Comparison of ENCODE assay signal across 1 cellular context in the genomic region with DNA sequence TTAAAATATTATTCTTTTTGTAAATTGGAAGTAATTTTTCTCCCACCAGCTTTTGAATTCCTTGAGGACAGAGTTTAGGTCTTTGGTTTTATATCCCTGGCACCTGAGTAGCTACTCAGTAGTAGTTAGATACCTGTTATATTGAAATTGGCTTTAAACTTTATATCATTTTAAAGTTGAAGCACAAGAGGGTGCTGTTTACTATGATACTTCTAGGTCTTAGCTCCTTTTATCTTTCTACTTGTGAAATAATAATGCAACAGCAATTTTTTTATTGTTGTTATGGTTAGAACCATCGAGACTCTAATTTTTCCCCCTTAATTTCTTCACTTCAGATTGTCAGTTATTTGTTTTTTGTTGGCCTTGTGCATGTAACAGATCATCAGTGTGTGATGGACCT.
TF ChIP-seq lines count a peak whose summit lies in the region.

No MANE protein-coding gene starts in this region.

TF ChIP-seq in GM12878, 131 proteins besides CTCF, POLR2A, EP300 and RAD21:
- TF ChIP-seq EED (IDR thresholded peaks at IDR 0.05; ENCODE audit: low read depth), result no peak
- TF ChIP-seq MAX (IDR thresholded peaks at IDR 0.05; ENCODE audit: low read depth, low read length), result no peak
- no peak for TF ChIP-seq CREM (IDR thresholded peaks at IDR 0.05; ENCODE audit: low read depth)
- no peak for TF ChIP-seq ZSCAN29 (IDR thresholded peaks at IDR 0.05)
- no peak for TF ChIP-seq CREB1 (IDR thresholded peaks at IDR 0.05; ENCODE audit: low read depth)
- TF ChIP-seq HCFC1 (IDR thresholded peaks at IDR 0.05; ENCODE audit: low read length), result no peak
- TF ChIP-seq POLR2AphosphoS5 (IDR thresholded peaks at IDR 0.05; ENCODE audit: low read length), result no peak
- no peak for TF ChIP-seq KLF5 (IDR thresholded peaks at IDR 0.05; ENCODE audit: partially characterized antibody)
- TF ChIP-seq, protein P1, sequence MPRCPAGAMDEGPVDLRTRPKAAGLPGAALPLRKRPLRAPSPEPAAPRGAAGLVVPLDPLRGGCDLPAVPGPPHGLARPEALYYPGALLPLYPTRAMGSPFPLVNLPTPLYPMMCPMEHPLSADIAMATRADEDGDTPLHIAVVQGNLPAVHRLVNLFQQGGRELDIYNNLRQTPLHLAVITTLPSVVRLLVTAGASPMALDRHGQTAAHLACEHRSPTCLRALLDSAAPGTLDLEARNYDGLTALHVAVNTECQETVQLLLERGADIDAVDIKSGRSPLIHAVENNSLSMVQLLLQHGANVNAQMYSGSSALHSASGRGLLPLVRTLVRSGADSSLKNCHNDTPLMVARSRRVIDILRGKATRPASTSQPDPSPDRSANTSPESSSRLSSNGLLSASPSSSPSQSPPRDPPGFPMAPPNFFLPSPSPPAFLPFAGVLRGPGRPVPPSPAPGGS (IDR thresholded peaks at IDR 0.05; ENCODE audit: borderline replicate concordance, insufficient read depth, low read depth, low read length, poor library complexity, severe bottlenecking), result no peak
- TF ChIP-seq BACH1 (IDR thresholded peaks at IDR 0.05; ENCODE audit: borderline replicate concordance), result no peak
- TF ChIP-seq ZNF274 (IDR thresholded peaks at IDR 0.05; ENCODE audit: insufficient read depth, insufficient read length), result no peak
- no peak for TF ChIP-seq RFX5 (IDR thresholded peaks at IDR 0.05; ENCODE audit: low read depth, low read length)
- TF ChIP-seq SUPT20H (IDR thresholded peaks at IDR 0.05; ENCODE audit: borderline replicate concordance, control insufficient read depth, low read depth, low read length), result no peak
- TF ChIP-seq SRF (IDR thresholded peaks at IDR 0.05; ENCODE audit: low read depth in 2 of 2, low read length in 2 of 2), result no peak
